In the genomic region with DNA sequence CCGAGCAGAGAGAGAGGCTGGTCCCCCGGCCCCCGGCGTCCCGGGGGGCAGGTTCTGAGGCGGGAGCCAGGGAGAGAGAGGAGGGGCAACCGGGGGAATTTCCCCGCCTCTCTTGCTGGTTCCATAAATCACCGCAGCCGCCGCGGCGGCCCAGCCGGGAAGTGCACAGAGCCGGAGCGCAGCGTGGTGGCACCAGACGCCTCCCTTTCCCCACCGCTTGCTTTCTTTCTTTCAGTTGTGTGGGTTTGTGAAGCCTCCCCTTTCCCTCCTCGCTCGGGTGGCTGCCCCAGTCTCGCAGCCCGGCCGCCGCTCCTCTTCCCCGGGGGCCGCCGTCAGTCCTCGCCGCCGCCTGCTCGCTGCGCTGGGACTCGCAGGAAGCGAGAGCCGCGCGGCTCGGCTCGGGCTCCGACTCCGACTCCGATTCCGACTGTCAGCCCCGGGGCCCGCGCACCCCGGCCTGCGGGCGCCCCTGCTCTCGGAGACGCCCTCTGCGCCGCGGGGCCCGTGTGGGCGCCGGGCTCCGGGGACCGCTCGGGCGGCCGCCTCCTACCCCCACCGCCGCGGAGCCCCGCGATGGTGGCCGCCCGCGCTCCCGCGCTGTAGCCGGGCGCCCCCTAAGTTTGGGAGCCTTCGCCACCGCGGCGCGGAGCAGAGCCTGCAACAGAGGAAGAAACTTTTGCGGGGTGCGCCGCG, we compare ENCODE assay signal across 8 cellular contexts. TPM values are rescaled to one million over a fixed set of nuclear protein-coding genes. Genes with fewer than 3 reads are reported as not detected.
A peak's percentile ranks its signal among the peaks of the same experiment; 100 is the strongest.
DNase-seq lines count a peak whose midpoint lies in the region; ATAC-seq, FAIRE-seq and TF ChIP-seq lines count a peak whose summit lies in the region.

A gene (plus strand): TSS at position 153 of the 693 bp plus-strand sequence. CDS start 616 bp downstream, outside the sequence.

- H3K4me1 Mint-ChIP-seq in activated CD8-positive, alpha-beta T cell treated with anti-CD3 and anti-CD28 coated beads for 36 hours (ENCODE audit: low read depth): peaks cover 12% of the 10 kb centered on the region

- 1% methylated on average over 32 of the region's 84 CpGs; no CpG with 5 or more reads in 1 of the 2 experiments for WGBS in H1 (ENCODE audit: extremely low coverage in 1 of 2, insufficient coverage in 1 of 2, insufficient read length in 1 of 2, insufficient replicate concordance in 2 of 2, low coverage in 1 of 2, low lambda C conversion rate in 2 of 2, missing lambda C conversion rate in 1 of 2), 2 experiments
- WGBS in mesenchymal stem cell: under 1% methylated on average over 63 of the region's 84 CpGs

- H2BK15ac ChIP-seq in H1 (ENCODE audit: low read length) (0 out of 2 replicates have a peak within 1 kb of the TSS, but pooled peaks have one; percentile 12), mesenchymal stem cell (ENCODE audit: low read depth, poor library complexity, severe bottlenecking) (peak within 1 kb of the TSS; percentile 77)

- peaks cover 0 to 8% of the 10 kb centered on the region in 2 experiments for H4K20me1 ChIP-seq in H1 (replicated peaks in 1 of 2; ENCODE audit: control insufficient read depth in 1 of 2, insufficient read depth in 2 of 2, low read length in 2 of 2)

- peaks cover 15 to 40% of the 10 kb centered on the region in 2 experiments for H3K79me2 ChIP-seq in H1 (ENCODE audit: control insufficient read depth in 1 of 2, insufficient read depth in 2 of 2, low read length in 2 of 2)

- H3K4me3 ChIP-seq in H1 (ENCODE audit: extremely low read depth in 1 of 4, insufficient read depth in 2 of 4, low read depth in 3 of 4, low read length in 4 of 4) (peak within 1 kb of the TSS; percentile 76 to 94 (median 90)), mesenchymal stem cell (ENCODE audit: insufficient read depth in 1 of 2, low read depth in 1 of 2, low read length in 2 of 2) (peak within 1 kb of the TSS; percentile 76 to 93)

- H4K5ac ChIP-seq in H1 (ENCODE audit: insufficient read length, low read depth, low read length): peak within 1 kb of the TSS; percentile 68

- H3K4ac ChIP-seq in H1 (replicated peaks; ENCODE audit: insufficient read length, low read depth, low read length) (no peak within 1 kb of the TSS), mesenchymal stem cell (ENCODE audit: low read depth in 1 of 2, low read length in 2 of 2) (peak within 1 kb of the TSS in 1 of 2 experiments; percentile 51)

- H3K4me3 Mint-ChIP-seq in activated CD8-positive, alpha-beta T cell treated with anti-CD3 and anti-CD28 coated beads for 36 hours: peak within 1 kb of the TSS; percentile 90

- POLR2A ChIA-PET in activated CD8-positive, alpha-beta T cell treated with anti-CD3 and anti-CD28 coated beads for 36 hours (lab: Charles Lee): no interaction called here
- POLR2A ChIA-PET in H1 (lab: Charles Lee; ENCODE audit: partially characterized antibody): interaction anchor here (1.4 to 3.6 kb wide), 5 partner anchors 18 to 36 kb away, joined by 4 to 27 read pairs (median 10); no protein-coding TSS in a partner anchor

- ATAC-seq in GM18858 (IDR thresholded peaks at IDR 0.05; ENCODE audit: unreplicated experiment) (peak; percentile 79), HG03139 (IDR thresholded peaks at IDR 0.05; ENCODE audit: unreplicated experiment) (peak; percentile 62)
- peak; percentile 87 for ATAC-seq in activated CD8-positive, alpha-beta T cell treated with anti-CD3 and anti-CD28 coated beads for 36 hours

- H2AFZ ChIP-seq in H1 (ENCODE audit: low read length) (no peak within 1 kb of the TSS), mesenchymal stem cell (ENCODE audit: low read depth, low read length) (peak within 1 kb of the TSS; percentile 82)

- H3K23ac ChIP-seq in H1 (ENCODE audit: insufficient read length) (no peak within 1 kb of the TSS), mesenchymal stem cell (ENCODE audit: low read length in 2 of 2) (peak within 1 kb of the TSS; percentile 42 to 99)

- H2BK20ac ChIP-seq in H1 (ENCODE audit: low read length): peak within 1 kb of the TSS; percentile 76

- H2BK5ac ChIP-seq in H1 (ENCODE audit: low read depth, low read length): peak within 1 kb of the TSS; percentile 80
- no peak within 1 kb of the TSS for H2BK5ac ChIP-seq in mesenchymal stem cell (ENCODE audit: low read depth, low read length, poor library complexity, severe bottlenecking)

- H4K8ac ChIP-seq in H1 (ENCODE audit: extremely low read depth, insufficient read depth, low read length): peak within 1 kb of the TSS; percentile 57; the same call in 1 of the 2 replicates
- peak within 1 kb of the TSS; percentile 82 for H4K8ac ChIP-seq in mesenchymal stem cell (ENCODE audit: low read length)

- no peak within 1 kb of the TSS for H2AK5ac ChIP-seq in H1 (ENCODE audit: low read depth, low read length)
- no peak within 1 kb of the TSS for H2AK5ac ChIP-seq in mesenchymal stem cell (ENCODE audit: low read length, severe bottlenecking)

- H3K14ac ChIP-seq in H1 (ENCODE audit: insufficient read length) (no peak within 1 kb of the TSS), mesenchymal stem cell (ENCODE audit: low read length in 2 of 2) (peak within 1 kb of the TSS; percentile 49 to 88)

- peaks cover 0 to 10% (median 2%) of the 10 kb centered on the region in 4 experiments; a peak in 3 of 7 replicates for H3K27me3 ChIP-seq in H1 (replicated peaks in 1 of 4; ENCODE audit: control insufficient read depth in 3 of 4, extremely low read depth in 1 of 4, insufficient read depth in 3 of 4, low read length in 3 of 4)
- peaks cover 10 to 12% of the 10 kb centered on the region in 2 experiments for H3K27me3 ChIP-seq in mesenchymal stem cell (ENCODE audit: control insufficient read depth in 1 of 2, insufficient read depth in 1 of 2, low read length in 2 of 2)

- peaks cover 0 to 6% (median 0%) of the 10 kb centered on the region in 4 experiments; a peak in 1 of 8 replicates for H3K36me3 ChIP-seq in H1 (ENCODE audit: control insufficient read depth in 2 of 4, insufficient read depth in 4 of 4, low read length in 3 of 4)
- H3K36me3 ChIP-seq in mesenchymal stem cell (ENCODE audit: control insufficient read depth in 1 of 2, insufficient read depth in 2 of 2, low read depth in 1 of 2, low read length in 2 of 2): no peaks in the 10 kb centered on the region

- H3K4me1 ChIP-seq in H1 (replicated peaks in 1 of 4; ENCODE audit: control insufficient read depth in 3 of 4, insufficient read depth in 4 of 4, low read length in 3 of 4): peaks cover 9 to 20% (median 13%) of the 10 kb centered on the region in 4 experiments
- H3K4me1 ChIP-seq in mesenchymal stem cell (ENCODE audit: control insufficient read depth, insufficient read depth, low read depth, low read length): peaks cover 15% of the 10 kb centered on the region

- no peaks in the 10 kb centered on the region for H3K36me3 Mint-ChIP-seq in activated CD8-positive, alpha-beta T cell treated with anti-CD3 and anti-CD28 coated beads for 36 hours (ENCODE audit: low read depth)

- H4K91ac ChIP-seq in H1 (replicated peaks; ENCODE audit: insufficient read length, low read length) (peak within 1 kb of the TSS; percentile 79), mesenchymal stem cell (ENCODE audit: low read length) (no peak within 1 kb of the TSS)

- peak within 1 kb of the TSS; percentile 93 for H3K18ac ChIP-seq in H1 (ENCODE audit: extremely low read depth, low read length)
- peak within 1 kb of the TSS; percentile 63 to 70 for H3K18ac ChIP-seq in mesenchymal stem cell (ENCODE audit: low read depth in 1 of 2, low read length in 2 of 2)

- H3K9ac ChIP-seq in H1 (replicated peaks in 1 of 4; ENCODE audit: extremely low read depth in 1 of 4, low read depth in 3 of 4, low read length in 3 of 4) (peak within 1 kb of the TSS; percentile 56 to 86 (median 72)), mesenchymal stem cell (ENCODE audit: low read length) (peak within 1 kb of the TSS; percentile 84)

- DNase-seq in 8988T: peak; percentile 79
- DNase-seq in NCI-H510A (lab: John Stamatoyannopoulos, UW): peak; percentile 56
- DNase-seq in activated CD8-positive, alpha-beta T cell treated with anti-CD3 and anti-CD28 coated beads for 36 hours: peak; percentile 84
- DNase-seq in H1 (ENCODE audit: low read depth in 1 of 2, low spot score in 2 of 2): peak in 1 of 2 experiments; percentile 85
- peak; percentile 82 for DNase-seq in mesenchymal stem cell
- DNase-seq in stimulated activated CD4-positive, alpha-beta T cell treated with anti-CD3 and anti-CD28 coated beads, TNF-alpha, amount 100 ng/mL, for 4 hours (ENCODE audit: low read depth in 3 of 3): peak; percentile 43 to 67 (median 53)

- TF ChIP-seq RAD21 in H1 (IDR thresholded peaks at IDR 0.05 in 1 of 2, conservative IDR thresholded peaks at IDR 0.05 in 1 of 2; ENCODE audit: low read depth in 2 of 2, low read length in 2 of 2): peak; percentile 22 to 50

- peaks cover 31% of the 10 kb centered on the region for H3K27me3 Mint-ChIP-seq in activated CD8-positive, alpha-beta T cell treated with anti-CD3 and anti-CD28 coated beads for 36 hours

- H2BK120ac ChIP-seq in H1 (replicated peaks; ENCODE audit: low read depth, low read length) (peak within 1 kb of the TSS; percentile 66), mesenchymal stem cell (ENCODE audit: low read depth, low read length) (peak within 1 kb of the TSS; percentile 15)

- H3K9me3 ChIP-seq in H1 (ENCODE audit: insufficient read depth in 2 of 2, low read depth in 1 of 2, low read length in 1 of 2): no peaks in the 10 kb centered on the region
- no peaks in the 10 kb centered on the region for H3K9me3 ChIP-seq in mesenchymal stem cell (ENCODE audit: control insufficient read depth, low read length)

- TF ChIP-seq CTCF in activated CD8-positive, alpha-beta T cell treated with anti-CD3 and anti-CD28 coated beads for 36 hours (IDR thresholded peaks at IDR 0.05): no peak
- peak in 2 of 3 experiments; percentile 1 to 15; a peak in 2 of 4 replicates for TF ChIP-seq CTCF in H1 (IDR thresholded peaks at IDR 0.05; ENCODE audit: control extremely low read depth in 1 of 3, insufficient read depth in 1 of 3, low read depth in 1 of 3, low read length in 3 of 3)

- no peak for TF ChIP-seq EP300 in H1 (IDR thresholded peaks at IDR 0.05; ENCODE audit: borderline replicate concordance in 1 of 2, low read depth in 2 of 2, low read length in 2 of 2)

- peak within 1 kb of the TSS; percentile 77 to 81 for H3K4me2 ChIP-seq in H1 (ENCODE audit: insufficient read depth in 1 of 2, low read depth in 2 of 2, low read length in 2 of 2)
- peak within 1 kb of the TSS; percentile 99 for H3K4me2 ChIP-seq in mesenchymal stem cell (ENCODE audit: low read length, poor library complexity, severe bottlenecking)

- intact Hi-C loops in activated CD8-positive, alpha-beta T cell treated with anti-CD3 and anti-CD28 coated beads for 36 hours (cut with micrococcal nuclease): no loop called here

- peak within 1 kb of the TSS; percentile 78 for H3K56ac ChIP-seq in H1 (replicated peaks; ENCODE audit: insufficient read length, low read depth, low read length)

- CTCF ChIA-PET in activated CD8-positive, alpha-beta T cell treated with anti-CD3 and anti-CD28 coated beads for 36 hours (lab: Charles Lee): no interaction called here
- CTCF ChIA-PET in H1 (lab: Charles Lee; ENCODE audit: partially characterized antibody): interaction anchor here (1.5 kb wide), 1 partner anchor 19 kb away, joined by 3 read pairs; no protein-coding TSS in a partner anchor

- peaks cover 24% of the 10 kb centered on the region for H3K23me2 ChIP-seq in H1 (ENCODE audit: low read depth, low read length)

- peak; percentile 71 to 94 for TF ChIP-seq POLR2A in H1 (IDR thresholded peaks at IDR 0.05; ENCODE audit: control extremely low read depth in 1 of 2, low read depth in 2 of 2, low read length in 2 of 2)

- H2BK12ac ChIP-seq in H1 (ENCODE audit: low read depth, low read length) (peak within 1 kb of the TSS; percentile 56; the same call in 1 of the 2 replicates), mesenchymal stem cell (ENCODE audit: low read length in 2 of 2) (peak within 1 kb of the TSS in 1 of 2 experiments; percentile 88)

- H3K9me3 Mint-ChIP-seq in activated CD8-positive, alpha-beta T cell treated with anti-CD3 and anti-CD28 coated beads for 36 hours: no peaks in the 10 kb centered on the region

- peak within 1 kb of the TSS; percentile 78 for H3K27ac Mint-ChIP-seq in activated CD8-positive, alpha-beta T cell treated with anti-CD3 and anti-CD28 coated beads for 36 hours

- no peak for FAIRE-seq in H1 (lab: Jason Lieb, UNC)

- H3K27ac ChIP-seq in H1 (ENCODE audit: low read depth, low read length) (peak within 1 kb of the TSS; percentile 39; the same call in 1 of the 2 replicates), mesenchymal stem cell (ENCODE audit: low read length, poor library complexity, severe bottlenecking) (no peak within 1 kb of the TSS)

- H3K79me1 ChIP-seq in H1 (ENCODE audit: low read depth, low read length) (no peaks in the 10 kb centered on the region; the same call in 1 of the 2 replicates), mesenchymal stem cell (replicated peaks; ENCODE audit: low read length, poor library complexity, severe bottlenecking) (peaks cover 23% of the 10 kb centered on the region)

RNA-seq across cellular contexts. Expression of the gene that starts here (rescaled TPM):
- total RNA-seq in activated CD8-positive, alpha-beta T cell treated with anti-CD3 and anti-CD28 coated beads for 36 hours: 1 to 10 TPM; 2.2 to 2.5 TPM
- 42.5 and 44.7 TPM in 2 replicates for total RNA-seq in H1 (2021; fragmentation: NEBNext Ultra II Directional; extraction: Animal tissue kit (Norgen Biotek cat#: 25700))
- 22.2 and 26.4 TPM in 2 replicates for polyA plus RNA-seq in H1 (2011; rRNA removed)
- 24.2 TPM for polyA plus RNA-seq in H1 (2011; cell fraction: cytosol; rRNA removed)
- 42.0 TPM for polyA plus RNA-seq in H1 (2011; cell fraction: nucleus; rRNA removed)
- 28.5 to 35.1 TPM (median 34.0 TPM) in 4 replicates for polyA plus RNA-seq in H1 (2012, experiment 1 of 2)
- polyA plus RNA-seq in H1 (2012, experiment 2 of 2): 2.8 TPM
- polyA plus RNA-seq in H1 (2013, experiment 1 of 2): 33.0 TPM
- 31.4 TPM for polyA plus RNA-seq in H1 (2013, experiment 2 of 2)
- polyA minus RNA-seq in H1 (2011; rRNA and poly(A)+ RNA removed): 71.1 and 85.3 TPM in 2 replicates
- 39.4 TPM for polyA minus RNA-seq in H1 (2011; cell fraction: cytosol; rRNA and poly(A)+ RNA removed)
- polyA minus RNA-seq in H1 (2011; cell fraction: nucleus; rRNA and poly(A)+ RNA removed): 70.3 TPM
- polyA plus RNA-seq in mesenchymal stem cell (2013, experiment 1 of 2): 2.3 TPM
- polyA plus RNA-seq in mesenchymal stem cell (2013, experiment 2 of 2): 2.3 TPM

Comparison
In these comparisons a context has a peak if more than half of its experiments do, and no peak if none do; other contexts are left out.
1. RNA of the gene that starts here (total RNA-seq): 42.5 to 44.7 TPM in H1; 2.2 to 2.5 TPM in activated CD8-positive, alpha-beta T cell treated with anti-CD3 and anti-CD28 coated beads for 36 hours; every median in the first group is over 10 times any median in the second.
2. Peak in every context shown above with its lines, with median percentiles within 50 percentile points of each other: ATAC-seq.